In genomic region chr4:4831266-4831665, GRCh38 we compare ENCODE assay signal across 26 cellular contexts. TPM values are rescaled to one million over a fixed set of nuclear protein-coding genes. Genes with fewer than 3 reads are reported as not detected.
DNase-seq lines count a peak whose midpoint lies in the region; ATAC-seq, FAIRE-seq and TF ChIP-seq lines count a peak whose summit lies in the region.
"Had no signal": no experiment of that assay in that cellular context is flagged by ENCODE, and none has a peak within 500 bp of the region (broad histone marks: within the 10 kb centered on the region; RNA-seq: fewer than 3 reads in every experiment).

No MANE protein-coding gene starts in this region.

- H3K36me3 ChIP-seq in K562 (ENCODE audit: control insufficient read depth, insufficient read depth, low read length): no peaks in the 10 kb centered on the region
- H3K36me3 ChIP-seq: BE2C, BLaER1 had no signal

- H3K9me3 ChIP-seq in K562 (replicated peaks; ENCODE audit: control insufficient read depth, insufficient read depth, low read depth, low read length): no peaks in the 10 kb centered on the region
- H3K9me3 ChIP-seq: BE2C, Caco-2 had no signal

- DNase-seq in K562 (ENCODE audit: extremely low read depth in 1 of 4, low spot score in 3 of 4): no peak
- DNase-seq in coronary artery (ENCODE audit: low spot score): peak; percentile 0
- DNase-seq in islet precursor cell: peak; percentile 39
- DNase-seq in mesenteric fat pad (ENCODE audit: low spot score): peak; percentile 71
- no peak for DNase-seq in H54 (ENCODE audit: insufficient read length, low spot score)
- DNase-seq in posterior cingulate gyrus: no peak
- DNase-seq: 8988T; ACHN; BE2C; C1 segment of cervical spinal cord; Caco-2; Calu3; CD4-positive, alpha-beta memory T cell; CD4-positive, CD25-positive, alpha-beta regulatory T cell; CD8-positive, alpha-beta memory T cell; DMS79 treated with DMSO at 0.1 percent for 48 hours; GF-D8 had no signal

- TF ChIP-seq EP300 in K562 (IDR thresholded peaks at IDR 0.05; ENCODE audit: low read length): no peak

- H3K9ac ChIP-seq in K562 (ENCODE audit: insufficient read depth in 1 of 2, low read depth in 2 of 2, low read length in 2 of 2): 0 out of 4 replicates have a peak overlapping the region, but pooled peaks of 1 of the 2 experiments have one; percentile 13
- H3K9ac ChIP-seq: BLaER1 had no signal

- TF ChIP-seq POLR2A in K562 (conservative IDR thresholded peaks at IDR 0.05) (no peak), H54 (IDR thresholded peaks at IDR 0.05; ENCODE audit: low read depth, low read length) (no peak)

- no peak overlapping the region for H3K4me3 ChIP-seq in K562
- no peak overlapping the region for H3K4me3 ChIP-seq in coronary artery
- H3K4me3 ChIP-seq: BLaER1 had no signal

- no peaks in the 10 kb centered on the region for H3K9me1 ChIP-seq in K562 (ENCODE audit: control insufficient read depth, insufficient read depth, low read length)

- H3K79me2 ChIP-seq in K562 (ENCODE audit: control insufficient read depth, insufficient read depth, low read length): no peaks in the 10 kb centered on the region

- no peak overlapping the region for H3K27ac ChIP-seq in K562 (ENCODE audit: extremely low read depth, low read depth, low read length)
- H3K27ac ChIP-seq in coronary artery: no peak overlapping the region
- H3K27ac ChIP-seq: BLaER1 had no signal

- ATAC-seq in K562 (peak; percentile 57; the same call in 2 of the 3 replicates), HG02759 (IDR thresholded peaks at IDR 0.05; ENCODE audit: unreplicated experiment) (no peak), HG03432 (IDR thresholded peaks at IDR 0.05; ENCODE audit: unreplicated experiment) (no peak)

- FAIRE-seq in K562 (lab: Jason Lieb, UNC): no peak
- FAIRE-seq in H54 (lab: Jason Lieb, UNC): no peak
- FAIRE-seq: A204.1, D721Med, G401.6, GM12891, GM19239 had no signal

- POLR2A ChIA-PET in K562 (lab: Yijun Ruan, JAX): interaction anchor here (0.7 kb wide), 1 partner anchor 125 kb away, joined by 4 read pairs; no protein-coding TSS in a partner anchor

- intact Hi-C loops in K562 (cut with micrococcal nuclease): no loop called here
- intact Hi-C loops in posterior cingulate gyrus (cut with DNase I): no loop called here

- no TSS peak for BruUV-seq in K562 (replicated peaks; lab: Mats Ljungman, UMichigan)

- H3K4me1 ChIP-seq in K562 (replicated peaks in 1 of 2; ENCODE audit: control insufficient read depth in 2 of 2, insufficient read depth in 2 of 2, low read length in 2 of 2): no peaks in the 10 kb centered on the region
- H3K4me1 ChIP-seq: BE2C, Caco-2 had no signal

- WGBS in K562 (ENCODE audit: insufficient coverage, low coverage, missing lambda C conversion rate): 4% methylated on average over 5 of the region's 7 CpGs

- peaks cover 0 to 6% of the 10 kb centered on the region in 2 experiments; a peak in 1 of 5 replicates for H3K27me3 ChIP-seq in K562 (ENCODE audit: control insufficient read depth in 2 of 2, insufficient read depth in 2 of 2, low read length in 2 of 2)
- H3K27me3 ChIP-seq: BE2C, BLaER1 had no signal

- peak overlapping the region; percentile 32; the same call in 1 of the 2 replicates for H2AFZ ChIP-seq in K562 (ENCODE audit: low read depth, low read length)

- no peaks in the 10 kb centered on the region for H4K20me1 ChIP-seq in K562 (replicated peaks; ENCODE audit: control insufficient read depth, insufficient read depth, low read length)
- H4K20me1 ChIP-seq: BLaER1 had no signal

- H3K4me2 ChIP-seq in K562 (ENCODE audit: insufficient read depth, low read length): no peak overlapping the region
- H3K4me2 ChIP-seq: BLaER1 had no signal

- TF ChIP-seq RAD21 in K562 (CRISPR knock-in tag; conservative IDR thresholded peaks at IDR 0.05 in 1 of 2, IDR thresholded peaks at IDR 0.05 in 1 of 2): no peak

- TF ChIP-seq CTCF in K562 (IDR thresholded peaks at IDR 0.05 in 2 of 3, conservative IDR thresholded peaks at IDR 0.05 in 1 of 3; ENCODE audit: insufficient read depth in 2 of 3, low read depth in 1 of 3, low read length in 3 of 3): no peak
- TF ChIP-seq CTCF in coronary artery (IDR thresholded peaks at IDR 0.05): no peak

- in situ Hi-C loops in K562 (cut with MboI): no loop called here

- CTCF ChIA-PET in K562 (lab: Yijun Ruan, JAX; ENCODE audit: low intra/inter-chr PET ratio): no interaction called here

TF ChIP-seq in K562, 482 proteins besides CTCF, POLR2A, EP300 and RAD21 (continues in another document):
- TF ChIP-seq CTBP1 (IDR thresholded peaks at IDR 0.05; ENCODE audit: borderline replicate concordance) (no peak), BRCA1 (IDR thresholded peaks at IDR 0.05) (no peak), BRCA1 (CRISPR knock-in tag; IDR thresholded peaks at IDR 0.05) (no peak), RERE (CRISPR knock-in tag; IDR thresholded peaks at IDR 0.05; ENCODE audit: borderline replicate concordance) (no peak), ETV5 (CRISPR knock-in tag; IDR thresholded peaks at IDR 0.05; ENCODE audit: low read depth) (no peak), ZBTB2 (IDR thresholded peaks at IDR 0.05) (no peak), YY1 (IDR thresholded peaks at IDR 0.05; ENCODE audit: borderline replicate concordance in 1 of 3, control insufficient read depth in 1 of 3, extremely low read depth in 1 of 3, insufficient read depth in 3 of 3, insufficient read length in 1 of 3, insufficient replicate concordance in 2 of 3, low read depth in 1 of 3, low read length in 2 of 3) (peak in 2 of 3 experiments; percentile 13 to 16), FOXM1 (IDR thresholded peaks at IDR 0.05; ENCODE audit: low read depth) (no peak), FOXM1 (CRISPR knock-in tag; IDR thresholded peaks at IDR 0.05; ENCODE audit: low read depth) (no peak), FOXJ2 (tag; IDR thresholded peaks at IDR 0.05) (no peak)

RNA-seq across cellular contexts. Expression of gene MSX1, which starts 28.2 kb away (rescaled TPM):
- total RNA-seq in K562 (2011; cell fraction: chromatin; rRNA removed; ENCODE audit: low replicate concordance): 0.56 and 1.8 TPM in 2 replicates
- total RNA-seq in K562 (2011; cell fraction: nucleolus; rRNA removed): 1.8 and 2.5 TPM in 2 replicates
- 1.0 and 1.3 TPM in 2 replicates for total RNA-seq in K562 (2011; cell fraction: nucleoplasm; rRNA removed)
- total RNA-seq in K562 (2014; rRNA removed) (4.9 and 6.5 TPM in 2 replicates), K562 (2014; rRNA removed; fragmentation: Illumina TruSeq; extraction: Trizol) (1.3 and 1.6 TPM in 2 replicates), K562 (2015; rRNA removed; fragmentation: Illumina TruSeq; extraction: Trizol) (1.6 and 2.3 TPM in 2 replicates), K562 (2021) (6.1 and 6.3 TPM in 2 replicates), mesenteric fat pad (38.9 TPM)
- polyA plus RNA-seq in K562 (2011; rRNA removed) (2.7 and 4.0 TPM in 2 replicates), K562 (2014; fragmentation: Illumina TruSeq; extraction: Trizol) (1.3 and 1.9 TPM in 2 replicates), K562 (2014; fragmentation: Nextera tagmentation; extraction: Ambion mirVana) (1 to 10 TPM; 1.4 to 1.8 TPM), K562 (2014; rRNA removed) (6.0 and 8.3 TPM in 2 replicates)
- 2.9 and 12.3 TPM in 2 replicates for polyA plus RNA-seq in K562 (2011; cell fraction: cytosol; rRNA removed)
- polyA plus RNA-seq in K562 (2011; cell fraction: nucleus; rRNA removed): 4.8 and 6.3 TPM in 2 replicates
- polyA plus RNA-seq in K562 (2012): 2.0 and 7.0 TPM in 2 replicates
- polyA minus RNA-seq in K562 (2011; rRNA and poly(A)+ RNA removed): 0.21 and 0.30 TPM in 2 replicates
- polyA minus RNA-seq in K562 (2011; cell fraction: cytosol; rRNA and poly(A)+ RNA removed): 0.73 and 2.4 TPM in 2 replicates
- 1.8 and 2.2 TPM in 2 replicates for polyA minus RNA-seq in K562 (2011; cell fraction: nucleus; rRNA and poly(A)+ RNA removed)
- total RNA-seq: CD4-positive, alpha-beta memory T cell had no signal
- polyA plus RNA-seq: CD14-positive monocyte; CD4-positive, alpha-beta memory T cell; CD8-positive, alpha-beta memory T cell had no signal

Comparison
In these comparisons a context has a peak if more than half of its experiments do, and no peak if none do; other contexts are left out.
1. DNase-seq: peak in coronary artery (single experiment), islet precursor cell (single experiment) and mesenteric fat pad (single experiment); none in K562 (0 of 4), H54 (single experiment) and posterior cingulate gyrus (0 of 10).